ENCODE assay signal across 23 cellular contexts in the genomic region with DNA sequence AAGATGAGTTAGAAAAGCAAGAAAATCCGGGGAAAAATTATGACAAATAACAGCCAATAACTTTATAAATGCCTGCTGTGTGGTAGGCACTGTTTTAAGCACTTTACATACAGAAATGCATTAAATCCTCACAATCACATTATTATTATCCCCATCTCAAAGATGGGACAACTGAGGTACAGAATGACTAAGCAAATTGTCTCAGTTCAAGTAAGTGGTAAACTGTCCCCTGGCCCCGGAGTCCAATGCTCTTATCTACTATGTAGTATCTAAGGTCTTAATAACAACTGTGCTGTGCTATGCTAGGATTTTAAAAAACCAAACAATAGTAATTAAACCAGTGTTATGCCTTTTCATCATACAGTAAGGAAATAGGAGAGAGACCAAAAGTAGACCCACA.
DNase-seq lines count a peak whose midpoint lies in the region; ATAC-seq, FAIRE-seq and TF ChIP-seq lines count a peak whose summit lies in the region.
"Had no signal": no experiment of that assay in that cellular context is flagged by ENCODE, and none has a peak within 500 bp of the region (broad histone marks: within the 10 kb centered on the region; RNA-seq: fewer than 3 reads in every experiment).

No MANE protein-coding gene starts in this region.

- H3K27me3 ChIP-seq in HepG2 (ENCODE audit: control insufficient read depth in 1 of 2, insufficient read depth in 2 of 2, low read length in 2 of 2) (0 out of 5 replicates have a peak, but pooled peaks cover 0 to 1% of the 10 kb centered on the region in 2 experiments), right lobe of liver (no peaks in the 10 kb centered on the region), Karpas-422 (ENCODE audit: low read length) (no peaks in the 10 kb centered on the region)
- H3K27me3 ChIP-seq: BE2C; BLaER1 treated with 17β-estradiol and CSF1 and Interleukin-3, amounts not matched to agents 10 nM and 100 nM had no signal

- no peak for TF ChIP-seq EP300 in HepG2 (IDR thresholded peaks at IDR 0.05; ENCODE audit: low read depth in 2 of 2, low read length in 2 of 2)
- TF ChIP-seq EP300 in HepG2 (CRISPR knock-in tag; IDR thresholded peaks at IDR 0.05; ENCODE audit: borderline replicate concordance) = no peak

- no peak for TF ChIP-seq CTCF in HepG2 (CRISPR knock-in tag; IDR thresholded peaks at IDR 0.05)
- no peak for TF ChIP-seq CTCF in right lobe of liver (IDR thresholded peaks at IDR 0.05)

- H3K4me2 ChIP-seq in HepG2 (ENCODE audit: low read depth, low read length) = no peak overlapping the region
- H3K4me2 ChIP-seq in Karpas-422 (ENCODE audit: low read depth, low read length, poor library complexity, severe bottlenecking) = no peak overlapping the region
- H3K4me2 ChIP-seq: BLaER1 treated with 17β-estradiol and CSF1 and Interleukin-3, amounts not matched to agents 10 nM and 100 nM had no signal

- no peak for FAIRE-seq in HepG2 (lab: Jason Lieb, UNC)
- FAIRE-seq: D721Med, GM12891, GM18507 had no signal

- no peaks in the 10 kb centered on the region for H3K36me3 ChIP-seq in HepG2 (replicated peaks in 1 of 2; ENCODE audit: control insufficient read depth in 1 of 2, insufficient read depth in 2 of 2, low read length in 2 of 2)
- H3K36me3 ChIP-seq in right lobe of liver = no peaks in the 10 kb centered on the region
- no peaks in the 10 kb centered on the region for H3K36me3 ChIP-seq in Karpas-422 (ENCODE audit: insufficient read depth, low read length)
- H3K36me3 ChIP-seq: BE2C; BLaER1 treated with 17β-estradiol and CSF1 and Interleukin-3, amounts not matched to agents 10 nM and 100 nM; HAP-1 had no signal

- no peaks in the 10 kb centered on the region for H4K20me1 ChIP-seq in HepG2 (ENCODE audit: insufficient read depth, low read length)
- H4K20me1 ChIP-seq in Karpas-422 (ENCODE audit: insufficient read depth, low read depth, low read length) = no peaks in the 10 kb centered on the region
- H4K20me1 ChIP-seq: BLaER1 treated with 17β-estradiol and CSF1 and Interleukin-3, amounts not matched to agents 10 nM and 100 nM had no signal

- peaks cover 47% of the 10 kb centered on the region for H3K4me1 Mint-ChIP-seq in dendritic cell treated with granulocyte-macrophage colony-stimulating factor and Interleukin-4, amounts not matched to agents 40 ng/mL and 50 ng/mL, for 4 days (ENCODE audit: low read depth)

- H3K9me3 ChIP-seq in HepG2 (ENCODE audit: low read length) = no peaks in the 10 kb centered on the region
- no peaks in the 10 kb centered on the region for H3K9me3 ChIP-seq in right lobe of liver
- no peaks in the 10 kb centered on the region for H3K9me3 ChIP-seq in Karpas-422 (ENCODE audit: low read length)
- H3K9me3 ChIP-seq: BE2C, HAP-1 had no signal

- H3K79me2 ChIP-seq in HepG2 (ENCODE audit: insufficient read depth, low read length) (no peaks in the 10 kb centered on the region), Karpas-422 (ENCODE audit: low read length) (no peaks in the 10 kb centered on the region)

- H3K27ac ChIP-seq in HepG2 (ENCODE audit: extremely low read length, insufficient read depth, low read length) (no peak overlapping the region), right lobe of liver (no peak overlapping the region), Karpas-422 (ENCODE audit: low read length) (no peak overlapping the region)
- H3K27ac ChIP-seq: BLaER1 treated with 17β-estradiol and CSF1 and Interleukin-3, amounts not matched to agents 10 nM and 100 nM had no signal

- H3K9me2 ChIP-seq in Karpas-422 (replicated peaks; ENCODE audit: insufficient read depth, low read length) = no peaks in the 10 kb centered on the region

- CTCF ChIA-PET in HepG2 (lab: Yijun Ruan, JAX; ENCODE audit: low intra/inter-chr PET ratio, low total read pairs) = no interaction called here

- H3K4me1 ChIP-seq in HepG2 (ENCODE audit: insufficient read depth, low read length) = peaks cover 9% of the 10 kb centered on the region; the same call in 1 of the 2 replicates
- H3K4me1 ChIP-seq in right lobe of liver = peaks cover 0 to 13% (median 0%) of the 10 kb centered on the region in 4 donors
- H3K4me1 ChIP-seq in Karpas-422 (ENCODE audit: low read length) = peaks cover 29% of the 10 kb centered on the region
- H3K4me1 ChIP-seq: BE2C had no signal

- H3K9me3 Mint-ChIP-seq in dendritic cell treated with granulocyte-macrophage colony-stimulating factor and Interleukin-4, amounts not matched to agents 40 ng/mL and 50 ng/mL, for 4 days = no peaks in the 10 kb centered on the region
- H3K9me3 Mint-ChIP-seq: CD4-positive, alpha-beta T cell; CD8-positive, alpha-beta memory T cell; HFFc6 had no signal

- no peaks in the 10 kb centered on the region for H3K27me3 Mint-ChIP-seq in dendritic cell treated with granulocyte-macrophage colony-stimulating factor and Interleukin-4, amounts not matched to agents 40 ng/mL and 50 ng/mL, for 4 days
- H3K27me3 Mint-ChIP-seq: CD4-positive, alpha-beta T cell had no signal

- H2AFZ ChIP-seq in HepG2 (ENCODE audit: low read length) = no peak overlapping the region
- peak overlapping the region; percentile 78 for H2AFZ ChIP-seq in Karpas-422 (ENCODE audit: low read length)

- DNase-seq in HepG2 (ENCODE audit: low spot score) = no peak
- no peak for DNase-seq in right lobe of liver
- no peak for DNase-seq in Karpas-422
- DNase-seq in DMS114 treated with DMSO at 0.1 percent for 48 hours (lab: John Stamatoyannopoulos, UW; ENCODE audit: unreplicated experiment) = no peak
- DNase-seq: ACHN; AML-193; BE2C; CD4-positive, alpha-beta T cell; CD8-positive, alpha-beta memory T cell; DMS 273 treated with DMSO at 0.1 percent for 48 hours; DMS53; DMS79 treated with DMSO at 0.1 percent for 48 hours; GF-D8; GOT3; HFFc6 had no signal

- intact Hi-C loops in HepG2 (cut with micrococcal nuclease; ENCODE audit: unreplicated experiment) = no loop called here
- intact Hi-C loops in right lobe of liver (cut with DNase I) = no loop called here
- intact Hi-C loops in dendritic cell treated with granulocyte-macrophage colony-stimulating factor and Interleukin-4, amounts not matched to agents 40 ng/mL and 50 ng/mL, for 4 days (cut with micrococcal nuclease) = no loop called here

- POLR2A ChIA-PET in HepG2 (lab: Yijun Ruan, JAX) = no interaction called here

- H3K9ac ChIP-seq in HepG2 (ENCODE audit: insufficient read depth, low read depth, low read length) (no peak overlapping the region), Karpas-422 (ENCODE audit: low read length) (no peak overlapping the region)
- H3K9ac ChIP-seq: BLaER1 treated with 17β-estradiol and CSF1 and Interleukin-3, amounts not matched to agents 10 nM and 100 nM had no signal

- BruUV-seq in HepG2 (replicated peaks; lab: Mats Ljungman, UMichigan) = no TSS peak

- 57% methylated on average over 2 of the region's 2 CpGs for WGBS in HepG2 (ENCODE audit: low lambda C conversion rate)
- 71% methylated on average over 2 of the region's 2 CpGs for WGBS in right lobe of liver (ENCODE audit: insufficient coverage, low coverage, low lambda C conversion rate, missing lambda C conversion rate)

- in situ Hi-C loops in HepG2 (cut with HindIII; ENCODE audit: extremely low pct_ligation_motif_present, low pct_unique_long_range_greater_than_20kb) = no loop called here

- no peak for ATAC-seq in HepG2
- no peak for ATAC-seq in right lobe of liver
- no peak for ATAC-seq in GM18520 (IDR thresholded peaks at IDR 0.05; ENCODE audit: unreplicated experiment)

- H3K4me3 ChIP-seq in HepG2 (replicated peaks in 1 of 3; ENCODE audit: insufficient read depth in 1 of 3, low read depth in 2 of 3, low read length in 3 of 3) (no peak overlapping the region), right lobe of liver (no peak overlapping the region), Karpas-422 (ENCODE audit: low read length) (no peak overlapping the region)
- H3K4me3 ChIP-seq: BLaER1 treated with 17β-estradiol and CSF1 and Interleukin-3, amounts not matched to agents 10 nM and 100 nM; HAP-1 had no signal

- H3K27ac Mint-ChIP-seq in dendritic cell treated with granulocyte-macrophage colony-stimulating factor and Interleukin-4, amounts not matched to agents 40 ng/mL and 50 ng/mL, for 4 days = peak overlapping the region; percentile 48
- H3K27ac Mint-ChIP-seq: CD14-positive monocyte; CD4-positive, alpha-beta T cell; CD8-positive, alpha-beta memory T cell; HFFc6 had no signal

- no peak for TF ChIP-seq POLR2A in HepG2 (IDR thresholded peaks at IDR 0.05; ENCODE audit: insufficient read depth in 1 of 2, low read depth in 2 of 2, low read length in 2 of 2)
- TF ChIP-seq POLR2A in right lobe of liver (IDR thresholded peaks at IDR 0.05) = no peak

- no peak for TF ChIP-seq RAD21 in HepG2 (CRISPR knock-in tag; IDR thresholded peaks at IDR 0.05)

- H3K36me3 Mint-ChIP-seq in dendritic cell treated with granulocyte-macrophage colony-stimulating factor and Interleukin-4, amounts not matched to agents 40 ng/mL and 50 ng/mL, for 4 days (ENCODE audit: low read depth) = peaks cover 6% of the 10 kb centered on the region
- H3K36me3 Mint-ChIP-seq: CD14-positive monocyte; CD8-positive, alpha-beta memory T cell had no signal

- H3K4me3 Mint-ChIP-seq in dendritic cell treated with granulocyte-macrophage colony-stimulating factor and Interleukin-4, amounts not matched to agents 40 ng/mL and 50 ng/mL, for 4 days = no peak overlapping the region
- H3K4me3 Mint-ChIP-seq: CD14-positive monocyte; CD4-positive, alpha-beta T cell; CD8-positive, alpha-beta memory T cell; HFFc6 had no signal

TF ChIP-seq in HepG2, 621 proteins besides CTCF, POLR2A, EP300 and RAD21:
- TF ChIP-seq NFE2L2 (IDR thresholded peaks at IDR 0.05; ENCODE audit: low read length) (peak; percentile 58; the same call in 1 of the 2 replicates), ZNF136 (CRISPR knock-in tag; IDR thresholded peaks at IDR 0.05; ENCODE audit: low read depth) (no peak), ZNF629 (CRISPR knock-in tag; conservative IDR thresholded peaks at IDR 0.05) (peak; percentile 44)
